In the genomic region with DNA sequence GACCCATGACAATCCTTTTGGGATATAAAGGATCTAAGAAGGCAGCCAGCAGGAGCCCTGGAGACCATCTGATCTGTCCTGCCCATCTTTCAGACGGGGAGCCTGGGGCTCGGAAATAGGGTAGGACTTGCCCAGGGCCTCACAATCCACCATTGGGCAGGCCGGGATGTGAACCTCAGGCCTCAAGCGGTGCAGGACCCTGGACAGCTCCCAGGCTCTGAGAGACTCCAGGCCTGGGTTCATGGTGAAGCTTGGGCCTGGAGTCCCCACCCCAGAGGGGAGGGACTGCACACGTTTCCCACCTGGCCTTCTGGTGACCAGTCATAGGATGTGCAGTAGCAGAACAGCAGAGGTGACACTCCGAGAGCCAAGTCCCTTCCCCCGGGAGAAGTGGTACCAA, we compare ENCODE assay signal across 12 cellular contexts. TPM values are rescaled to one million over a fixed set of nuclear protein-coding genes. Genes with fewer than 3 reads are reported as not detected.
DNase-seq lines count a peak whose midpoint lies in the region; FAIRE-seq and TF ChIP-seq lines count a peak whose summit lies in the region.
"Had no signal": no experiment of that assay in that cellular context is flagged by ENCODE, and none has a peak within 500 bp of the region (broad histone marks: within the 10 kb centered on the region; RNA-seq: fewer than 3 reads in every experiment).

No MANE protein-coding gene starts in this region.

- H3K27me3 ChIP-seq in NT2/D1 (ENCODE audit: insufficient read depth, insufficient read length) (no peaks in the 10 kb centered on the region), WERI-Rb-1 (ENCODE audit: insufficient read depth, low read depth, severe bottlenecking) (no peaks in the 10 kb centered on the region)

- DNase-seq in DMS 273 (lab: John Stamatoyannopoulos, UW; ENCODE audit: unreplicated experiment) (peak; percentile 38), DMS 273 treated with DMSO at 0.1 percent for 48 hours (lab: John Stamatoyannopoulos, UW) (no peak), NT2/D1 (ENCODE audit: low read depth, low spot score) (peak; percentile 56), dermis blood vessel endothelial cell (peak; percentile 65), renal cortical epithelial cell (ENCODE audit: low read depth) (peak; percentile 15), D721Med (ENCODE audit: insufficient read length, low spot score) (no peak), WERI-Rb-1 (no peak), GM19238 (ENCODE audit: insufficient read length, low spot score) (no peak)
- DNase-seq: T-helper 9 cell had no signal

- no peaks in the 10 kb centered on the region for H3K36me3 ChIP-seq in NT2/D1 (ENCODE audit: insufficient read depth, insufficient read length, low read length)
- no peaks in the 10 kb centered on the region for H3K36me3 ChIP-seq in WERI-Rb-1

- H3K27ac ChIP-seq in WERI-Rb-1: no peak overlapping the region
- H3K27ac ChIP-seq: 22Rv1, parathyroid adenoma had no signal

- no peak for FAIRE-seq in D721Med (lab: Jason Lieb, UNC)
- FAIRE-seq: endometrium had no signal

- H3K4me1 ChIP-seq in NT2/D1 (ENCODE audit: insufficient read depth, insufficient read length): no peaks in the 10 kb centered on the region
- H3K4me1 ChIP-seq: parathyroid adenoma had no signal

- no peak overlapping the region for H3K9ac ChIP-seq in NT2/D1 (ENCODE audit: insufficient read length, low read depth)
- H3K9ac ChIP-seq: parathyroid adenoma had no signal

- TF ChIP-seq CTCF in D721Med (IDR thresholded peaks at IDR 0.05; ENCODE audit: insufficient read depth, missing control alignments) (no peak), WERI-Rb-1 (IDR thresholded peaks at IDR 0.05; ENCODE audit: low read depth, low read length) (no peak)

- H3K4me3 ChIP-seq in NT2/D1 (ENCODE audit: insufficient read length, low read depth): no peak overlapping the region
- H3K4me3 ChIP-seq in WERI-Rb-1 (ENCODE audit: low read depth, low read length): no peak overlapping the region

- no peaks in the 10 kb centered on the region for H3K9me3 ChIP-seq in NT2/D1 (ENCODE audit: insufficient read depth, low read length)
- H3K9me3 ChIP-seq in WERI-Rb-1 (ENCODE audit: severe bottlenecking): peaks cover 8% of the 10 kb centered on the region

RNA-seq across cellular contexts. Expression of a gene that starts 36.6 kb away (rescaled TPM):
- total RNA-seq in dermis blood vessel endothelial cell: 56.2 and 69.3 TPM in 2 replicates
- 20.8 and 31.3 TPM in 2 replicates for total RNA-seq in renal cortical epithelial cell

Comparison
In these comparisons a context has a peak if more than half of its experiments do, and no peak if none do; other contexts are left out.
1. DNase-seq: peak in DMS 273 (single experiment), NT2/D1 (single experiment), dermis blood vessel endothelial cell (single experiment) and renal cortical epithelial cell (single experiment); none in DMS 273 treated with DMSO at 0.1 percent for 48 hours (single experiment), D721Med (single experiment), WERI-Rb-1 (single experiment) and GM19238 (single experiment).